ENCODE assay signal across 20 cellular contexts in genomic region chr7:424961-425793, GRCh38.
DNase-seq lines count a peak whose midpoint lies in the region; ATAC-seq and TF ChIP-seq lines count a peak whose summit lies in the region.
"Had no signal": no experiment of that assay in that cellular context is flagged by ENCODE, and none has a peak within 500 bp of the region (broad histone marks: within the 10 kb centered on the region; RNA-seq: fewer than 3 reads in every experiment).

No MANE protein-coding gene starts in this region.

- H3K27ac ChIP-seq in temporal lobe (ENCODE audit: low read depth, low read length) (peak overlapping the region; percentile 20), testis (no peak overlapping the region)
- H3K27ac ChIP-seq: upper lobe of right lung had no signal

- H3K9ac ChIP-seq in NT2/D1 (ENCODE audit: insufficient read length, low read depth): peak overlapping the region; percentile 50

- 64 to 70% methylated on average over 31 to 46 of the region's 46 CpGs for WGBS in testis, 2 donors

- no peak for TF ChIP-seq POLR2A in testis (IDR thresholded peaks at IDR 0.05)

- DNase-seq in NT2/D1 (ENCODE audit: low read depth, low spot score) (no peak), medulla oblongata (ENCODE audit: extremely low spot score) (peak; percentile 85), NCI-H774 (lab: John Stamatoyannopoulos, UW) (no peak), NCI-H748 treated with DMSO at 0.1 percent for 48 hours (lab: John Stamatoyannopoulos, UW) (no peak), testis (no peak)
- DNase-seq: activated CD4-positive, alpha-beta T cell treated with anti-CD3 and anti-CD28 coated beads, Interleukin-2, amount 10 ng/mL, durations not matched to agents 7 days and 5 days; activated naive CD8-positive, alpha-beta T cell treated with anti-CD3 and anti-CD28 coated beads, Interleukin-2, amount 50 U/mL, for 24 hours; activated T-cell treated with anti-CD3 and anti-CD28 coated beads, Interleukin-2, amount 50 U/mL, for 4 hours; dermis blood vessel endothelial cell; GDM1; MM.1S; NCI-H2081 treated with DMSO at 0.1 percent for 48 hours; NK-92 treated with Interleukin-12 subunit alpha and Interleukin-12 subunit beta, amount 100 ng/mL, for 24 hours; SHP77 treated with DMSO at 0.1 percent for 48 hours; stimulated activated CD4-positive, alpha-beta T cell treated with anti-CD3 and anti-CD28 coated beads, Interleukin-1b, Interleukin-23, amount 100 ng/mL, for 48 hours; T1000; upper lobe of right lung had no signal

- intact Hi-C loops in testis (cut with DNase I; ENCODE audit: low total_unique reads): no loop called here

- ATAC-seq in esophagus mucosa (peak; percentile 5), HG03460 (IDR thresholded peaks at IDR 0.05; ENCODE audit: unreplicated experiment) (no peak)
- ATAC-seq: activated T-cell treated with anti-CD3 and anti-CD28 coated beads, Interleukin-2, amount 50 U/mL, for 4 hours had no signal

- no peaks in the 10 kb centered on the region for H3K27me3 ChIP-seq in NT2/D1 (ENCODE audit: insufficient read depth, insufficient read length)
- no peaks in the 10 kb centered on the region for H3K27me3 ChIP-seq in testis
- H3K27me3 ChIP-seq: upper lobe of right lung had no signal

- no peaks in the 10 kb centered on the region for H3K9me3 ChIP-seq in NT2/D1 (ENCODE audit: insufficient read depth, low read length)
- H3K9me3 ChIP-seq in testis: no peaks in the 10 kb centered on the region
- H3K9me3 ChIP-seq: upper lobe of right lung had no signal

- no peak for TF ChIP-seq CTCF in testis (IDR thresholded peaks at IDR 0.05)

- H3K4me1 ChIP-seq in NT2/D1 (ENCODE audit: insufficient read depth, insufficient read length) (peaks cover 23% of the 10 kb centered on the region), testis (peaks cover 4% of the 10 kb centered on the region)
- H3K4me1 ChIP-seq: upper lobe of right lung had no signal

- H3K4me3 ChIP-seq in NT2/D1 (ENCODE audit: insufficient read length, low read depth): no peak overlapping the region
- H3K4me3 ChIP-seq in testis: no peak overlapping the region
- H3K4me3 ChIP-seq: upper lobe of right lung had no signal

- H3K36me3 ChIP-seq in NT2/D1 (ENCODE audit: insufficient read depth, insufficient read length, low read length): no peaks in the 10 kb centered on the region
- H3K36me3 ChIP-seq in testis (ENCODE audit: low read depth, missing control alignments): no peaks in the 10 kb centered on the region
- H3K36me3 ChIP-seq: upper lobe of right lung had no signal
